11 cellular contexts compared by ENCODE assay signal in the genomic region with DNA sequence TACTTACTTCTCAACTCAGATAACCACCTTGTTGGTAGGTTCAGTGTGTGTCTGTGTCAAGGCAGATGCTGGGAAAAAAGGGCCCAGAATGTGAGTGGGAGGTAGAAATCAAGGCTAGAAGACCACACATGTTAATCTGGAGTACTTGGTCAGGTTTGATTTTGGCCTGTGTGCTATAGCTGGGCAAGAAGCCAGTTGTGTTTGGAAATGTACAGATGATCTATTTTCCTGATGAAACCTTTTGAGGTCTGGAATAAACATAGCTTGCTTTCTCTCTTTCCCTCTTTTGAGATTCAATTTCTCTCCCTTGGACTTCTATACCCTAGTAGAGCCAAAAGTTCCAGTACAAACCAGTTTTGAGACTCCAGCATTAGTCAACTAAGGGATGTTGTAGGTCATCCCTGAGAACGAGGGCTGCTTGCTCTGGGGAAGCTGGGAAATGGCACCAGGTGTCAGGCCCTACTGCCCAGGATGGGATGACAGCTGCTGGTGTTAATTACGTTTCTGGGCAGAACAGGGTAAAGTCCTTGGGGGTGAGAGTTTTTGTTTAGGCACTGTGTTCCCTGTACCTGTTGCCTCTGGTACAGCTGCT. TPM values are rescaled to one million over a fixed set of nuclear protein-coding genes. Genes with fewer than 3 reads are reported as not detected.
DNase-seq lines count a peak whose midpoint lies in the region; ATAC-seq lines count a peak whose summit lies in the region.
"Had no signal": no experiment of that assay in that cellular context is flagged by ENCODE, and none has a peak within 500 bp of the region (broad histone marks: within the 10 kb centered on the region; RNA-seq: fewer than 3 reads in every experiment).

No MANE protein-coding gene starts in this region.

- no peaks in the 10 kb centered on the region for H3K27me3 ChIP-seq in naive thymus-derived CD4-positive, alpha-beta T cell (ENCODE audit: control insufficient read depth in 2 of 2, insufficient read depth in 2 of 2, low read length in 2 of 2)
- H3K27me3 ChIP-seq in MG63: no peaks in the 10 kb centered on the region

- H3K9me3 ChIP-seq in naive thymus-derived CD4-positive, alpha-beta T cell (ENCODE audit: control insufficient read depth in 2 of 3, low read length in 3 of 3): no peaks in the 10 kb centered on the region
- no peaks in the 10 kb centered on the region for H3K9me3 ChIP-seq in MG63

- H3K36me3 Mint-ChIP-seq in central memory CD8-positive, alpha-beta T cell (ENCODE audit: insufficient read depth): peaks cover 34% of the 10 kb centered on the region
- H3K36me3 Mint-ChIP-seq in naive thymus-derived CD4-positive, alpha-beta T cell: peaks cover 10 to 25% (median 19%) of the 10 kb centered on the region in 5 donors

- POLR2A ChIA-PET in naive thymus-derived CD4-positive, alpha-beta T cell (lab: Charles Lee): interaction anchor here (1.5 kb wide), 1 partner anchor 11 kb away, joined by 4 read pairs; no protein-coding TSS in a partner anchor

- H3K27ac Mint-ChIP-seq in central memory CD8-positive, alpha-beta T cell (ENCODE audit: low read depth): peak overlapping the region; percentile 61
- H3K27ac Mint-ChIP-seq in naive thymus-derived CD4-positive, alpha-beta T cell: peak overlapping the region in 8 of 9 donors; percentile 12 to 80 (median 62)

- H3K27ac ChIP-seq in naive thymus-derived CD4-positive, alpha-beta T cell (ENCODE audit: low read depth, low read length): no peak overlapping the region
- H3K27ac ChIP-seq: VCaP had no signal

- intact Hi-C loops in naive thymus-derived CD4-positive, alpha-beta T cell (cut with micrococcal nuclease): no loop called here

- no peaks in the 10 kb centered on the region for H3K9me3 Mint-ChIP-seq in central memory CD8-positive, alpha-beta T cell
- no peaks in the 10 kb centered on the region for H3K9me3 Mint-ChIP-seq in naive thymus-derived CD4-positive, alpha-beta T cell

- H3K4me3 Mint-ChIP-seq in central memory CD8-positive, alpha-beta T cell: no peak overlapping the region
- H3K4me3 Mint-ChIP-seq in naive thymus-derived CD4-positive, alpha-beta T cell: no peak overlapping the region

- H3K36me3 ChIP-seq in naive thymus-derived CD4-positive, alpha-beta T cell (ENCODE audit: control insufficient read depth in 2 of 3, insufficient read depth in 3 of 3, low read length in 3 of 3): peaks cover 0 to 21% (median 0%) of the 10 kb centered on the region in 3 experiments
- H3K36me3 ChIP-seq in MG63: peaks cover 16% of the 10 kb centered on the region

- H3K4me1 Mint-ChIP-seq in central memory CD8-positive, alpha-beta T cell: peaks cover 87% of the 10 kb centered on the region
- peaks cover 75 to 94% (median 91%) of the 10 kb centered on the region in 7 donors for H3K4me1 Mint-ChIP-seq in naive thymus-derived CD4-positive, alpha-beta T cell

- H3K27me3 Mint-ChIP-seq in central memory CD8-positive, alpha-beta T cell: no peaks in the 10 kb centered on the region
- no peaks in the 10 kb centered on the region for H3K27me3 Mint-ChIP-seq in naive thymus-derived CD4-positive, alpha-beta T cell
- H3K27me3 Mint-ChIP-seq: progenitor cell of endocrine pancreas had no signal

- H3K4me1 ChIP-seq in naive thymus-derived CD4-positive, alpha-beta T cell (ENCODE audit: control insufficient read depth in 2 of 2, insufficient read depth in 2 of 2, low read length in 2 of 2): peaks cover 30 to 33% of the 10 kb centered on the region in 2 donors

- no peak overlapping the region for H3K4me3 ChIP-seq in naive thymus-derived CD4-positive, alpha-beta T cell (ENCODE audit: low read length)
- H3K4me3 ChIP-seq in MG63: no peak overlapping the region

- DNase-seq in DMS 273 treated with DMSO at 0.1 percent for 48 hours (lab: John Stamatoyannopoulos, UW) (peak; percentile 90), NCI-H2107 treated with DMSO at 0.1 percent for 48 hours (lab: John Stamatoyannopoulos, UW; ENCODE audit: unreplicated experiment) (peak; percentile 83), MG63 (no peak)
- DNase-seq in central memory CD8-positive, alpha-beta T cell (ENCODE audit: low spot score in 2 of 2): no peak
- no peak for DNase-seq in naive thymus-derived CD4-positive, alpha-beta T cell
- DNase-seq in stimulated activated CD8-positive, alpha-beta memory T cell treated with anti-CD3 and anti-CD28 coated beads, Interleukin-4, amount 100 ng/mL, for 48 hours: no peak
- DNase-seq: NCI-H226 had no signal

- CTCF ChIA-PET in naive thymus-derived CD4-positive, alpha-beta T cell (lab: Charles Lee): interaction anchor here (1.5 kb wide), 1 partner anchor 12 kb away, joined by 4 read pairs; no protein-coding TSS in a partner anchor

- ATAC-seq in central memory CD8-positive, alpha-beta T cell (replicated peaks; ENCODE audit: extremely low read depth, poor library complexity, severe bottlenecking): no peak
- no peak for ATAC-seq in naive thymus-derived CD4-positive, alpha-beta T cell
- ATAC-seq in GM18520 (IDR thresholded peaks at IDR 0.05; ENCODE audit: unreplicated experiment): no peak
- ATAC-seq in GM18907 (IDR thresholded peaks at IDR 0.05; ENCODE audit: unreplicated experiment): no peak

RNA-seq across cellular contexts. Expression of a gene that starts 15.8 kb away (rescaled TPM):
- total RNA-seq in naive thymus-derived CD4-positive, alpha-beta T cell: 100 to 1,000 TPM in 1 of 5 experiments, 10 to 100 TPM in 4; 49.6 to 123 (median 80.5) TPM
- polyA plus RNA-seq in naive thymus-derived CD4-positive, alpha-beta T cell: 1 to 10 TPM; 1.4 to 2.0 TPM
- 28.1 and 32.3 TPM in 2 replicates for total RNA-seq in MG63 (2014; rRNA removed; shearing (Covaris generic); ENCODE audit: low replicate concordance)

Comparison
In these comparisons a context has a peak if more than half of its experiments do, and no peak if none do; other contexts are left out.
1. DNase-seq: peak in DMS 273 treated with DMSO at 0.1 percent for 48 hours (single experiment) and NCI-H2107 treated with DMSO at 0.1 percent for 48 hours (single experiment); none in central memory CD8-positive, alpha-beta T cell (0 of 2), naive thymus-derived CD4-positive, alpha-beta T cell (0 of 9), stimulated activated CD8-positive, alpha-beta memory T cell treated with anti-CD3 and anti-CD28 coated beads, Interleukin-4, amount 100 ng/mL, for 48 hours (single experiment) and MG63 (single experiment).